In the genomic region with DNA sequence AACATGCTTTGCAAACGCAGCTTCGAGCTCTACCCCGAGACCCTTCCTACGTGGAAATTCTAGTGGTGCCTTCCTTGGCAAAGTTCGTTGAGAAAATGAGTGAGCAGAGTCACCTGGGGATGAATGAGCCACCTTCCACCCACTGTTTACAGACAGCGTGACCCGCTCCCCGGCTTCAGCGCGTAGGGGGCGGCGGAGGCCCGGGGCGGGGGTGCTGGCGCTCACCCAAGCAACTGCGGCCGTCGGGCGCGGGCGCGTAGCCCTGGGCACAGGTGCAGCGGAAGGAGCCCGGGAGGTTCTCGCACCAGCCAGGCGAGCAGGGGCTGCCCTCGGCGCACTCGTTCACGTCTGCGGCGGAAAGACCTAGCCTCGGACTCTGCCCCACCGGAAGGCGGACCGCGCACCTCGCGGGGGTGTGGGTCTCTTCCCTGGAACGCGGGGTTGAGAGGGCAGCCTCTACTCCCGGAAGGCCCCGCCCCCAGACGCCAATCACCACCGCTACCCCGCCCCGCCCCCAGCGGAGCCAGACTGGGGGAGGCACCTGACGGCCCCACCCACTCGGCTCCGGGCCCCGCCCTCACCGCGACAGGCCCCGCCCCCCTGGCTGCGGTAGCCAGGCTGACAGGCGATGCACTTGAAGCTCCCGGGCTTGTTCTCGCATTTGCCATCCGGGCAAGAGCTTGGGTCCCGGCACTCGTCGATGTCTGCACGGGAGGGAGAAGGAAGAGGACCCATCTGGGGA, we compare ENCODE assay signal across 8 cellular contexts. TPM values are rescaled to one million over a fixed set of nuclear protein-coding genes. Genes with fewer than 3 reads are reported as not detected.
A peak's percentile ranks its signal among the peaks of the same experiment; 100 is the strongest.
DNase-seq lines count a peak whose midpoint lies in the region; ATAC-seq and TF ChIP-seq lines count a peak whose summit lies in the region.

No MANE protein-coding gene starts in this region.

- H3K4me1 ChIP-seq in ES-I3 (ENCODE audit: insufficient read depth, low read length) = no peaks in the 10 kb centered on the region; the same call in 1 of the 2 replicates
- peaks cover 4 to 7% of the 10 kb centered on the region in 2 donors for H3K4me1 ChIP-seq in ascending aorta
- H3K4me1 ChIP-seq in left lung = peaks cover 8 to 27% of the 10 kb centered on the region in 2 donors

- DNase-seq in H7 (peak; percentile 100), MV-4-11 (lab: John Stamatoyannopoulos, UW) (peak; percentile 64), T-helper 17 cell (peak; percentile 99 to 100 (median 100)), ascending aorta (ENCODE audit: low spot score in 2 of 2) (peak; percentile 59 to 88), left lung (peak; percentile 95 to 100), HCEC 1CT (no peak)
- DNase-seq in stimulated activated CD4-positive, alpha-beta T cell treated with anti-CD3 and anti-CD28 coated beads, TNF-alpha, amount 100 ng/mL, for 4 hours (ENCODE audit: low read depth in 3 of 3) = peak; percentile 98 to 99 (median 98)

- peaks cover 9% of the 10 kb centered on the region for H3K36me3 Mint-ChIP-seq in T-helper 17 cell (ENCODE audit: low read depth)

- H3K4me3 ChIP-seq in H7 (ENCODE audit: insufficient read depth, low read depth, low read length) (peak overlapping the region; percentile 55), ascending aorta (peak overlapping the region in 1 of 2 donors; percentile 34), left lung (peak overlapping the region; percentile 25 to 53)

- intact Hi-C loops in ascending aorta (cut with DNase I) (no loop called here), left lung (cut with DNase I) (loop anchor here in 1 of 2 donors (10.0 kb wide), 1 partner anchor 48 kb away; a partner anchor contains a TSS)

- H3K36me3 ChIP-seq in ES-I3 (ENCODE audit: insufficient read depth, low read length) (no peaks in the 10 kb centered on the region), H7 (replicated peaks; ENCODE audit: control insufficient read depth, insufficient read depth, low read length) (no peaks in the 10 kb centered on the region; the same call in 1 of the 2 replicates), ascending aorta (peaks cover 66 to 76% of the 10 kb centered on the region in 2 donors), left lung (no peaks in the 10 kb centered on the region)

- peak overlapping the region; percentile 93 for H3K27ac Mint-ChIP-seq in T-helper 17 cell

- peaks cover 42% of the 10 kb centered on the region for H3K4me1 Mint-ChIP-seq in T-helper 17 cell

- peak overlapping the region; percentile 60; the same call in 1 of the 2 replicates for H3K9ac ChIP-seq in ES-I3 (ENCODE audit: low read depth, low read length)

- peak overlapping the region; percentile 85 for H3K4me3 Mint-ChIP-seq in T-helper 17 cell

- H3K27ac ChIP-seq in ascending aorta (peak overlapping the region; percentile 29 to 47), left lung (peak overlapping the region; percentile 48 to 61)

- H3K27me3 ChIP-seq in H7 (ENCODE audit: control insufficient read depth, insufficient read depth, low read length) = peaks cover 58% of the 10 kb centered on the region
- H3K27me3 ChIP-seq in ascending aorta = no peaks in the 10 kb centered on the region
- H3K27me3 ChIP-seq in left lung = no peaks in the 10 kb centered on the region

- peak; percentile 88 for ATAC-seq in T-helper 17 cell
- peak; percentile 93 for ATAC-seq in left lung

- no peak for TF ChIP-seq CTCF in ascending aorta (IDR thresholded peaks at IDR 0.05)
- TF ChIP-seq CTCF in left lung (IDR thresholded peaks at IDR 0.05) = no peak

- H3K9me3 ChIP-seq in ES-I3 (ENCODE audit: control insufficient read depth, insufficient read depth, low read length) (no peaks in the 10 kb centered on the region), T-helper 17 cell (ENCODE audit: control insufficient read depth, low read length, poor library complexity, severe bottlenecking) (no peaks in the 10 kb centered on the region), ascending aorta (no peaks in the 10 kb centered on the region), left lung (no peaks in the 10 kb centered on the region)

- H3K27me3 Mint-ChIP-seq in T-helper 17 cell = no peaks in the 10 kb centered on the region

RNA-seq across cellular contexts. Expression of a gene that starts 11.8 kb away (rescaled TPM):
- 3.9 and 5.7 TPM in 2 replicates for total RNA-seq in H7 (2014; rRNA removed; shearing (Covaris generic))
- total RNA-seq in T-helper 17 cell (100 to 1,000 TPM; 123 to 187 TPM), ascending aorta (702 TPM), left lung (100 to 1,000 TPM in 1 of 2 donors, 10 to 100 TPM in 1; 70.8 to 157 TPM)

RNA-seq across cellular contexts. Expression of a gene that starts 21.5 kb away (rescaled TPM):
- 70.0 and 72.3 TPM in 2 replicates for total RNA-seq in H7 (2014; rRNA removed; shearing (Covaris generic))
- total RNA-seq in T-helper 17 cell (10 to 100 TPM; 56.6 to 61.7 TPM), ascending aorta (220 TPM), left lung (10 to 100 TPM; 81.2 to 82.5 TPM)

RNA-seq across cellular contexts. Expression of a gene that starts 23.9 kb away (rescaled TPM):
- total RNA-seq in H7 (2014; rRNA removed; shearing (Covaris generic)) = 88.1 and 89.1 TPM in 2 replicates
- total RNA-seq in T-helper 17 cell (10 to 100 TPM; 30.3 to 39.0 TPM), ascending aorta (157 TPM), left lung (10 to 100 TPM; 21.7 to 32.3 TPM)

RNA-seq across cellular contexts. Expression of a gene that starts 25.9 kb away (rescaled TPM):
- total RNA-seq in H7 (2014; rRNA removed; shearing (Covaris generic)) = 8.6 and 20.4 TPM in 2 replicates
- total RNA-seq in T-helper 17 cell (10 to 100 TPM; 41.2 to 44.4 TPM), ascending aorta (104 TPM), left lung (10 to 100 TPM; 47.1 to 57.5 TPM)

RNA-seq across cellular contexts. Expression of a gene that starts 29.5 kb away (rescaled TPM):
- 1.9 and 4.7 TPM in 2 replicates for total RNA-seq in H7 (2014; rRNA removed; shearing (Covaris generic))
- total RNA-seq in T-helper 17 cell = 100 to 1,000 TPM; 123 to 152 TPM
- total RNA-seq in ascending aorta = 418 TPM
- total RNA-seq in left lung = 100 to 1,000 TPM in 1 of 2 donors, 10 to 100 TPM in 1; 57.0 to 133 TPM

Comparison
In these comparisons a context has a peak if more than half of its experiments do, and no peak if none do; other contexts are left out.
1. RNA of a gene that starts 11.8 kb away (total RNA-seq): 702 TPM in ascending aorta (single experiment), 123 to 187 TPM in T-helper 17 cell and 70.8 to 157 TPM in left lung; 3.9 to 5.7 TPM in H7; every median in the first group is over 10 times any median in the second.